ENCODE assay signal across 1 cellular context in the genomic region with DNA sequence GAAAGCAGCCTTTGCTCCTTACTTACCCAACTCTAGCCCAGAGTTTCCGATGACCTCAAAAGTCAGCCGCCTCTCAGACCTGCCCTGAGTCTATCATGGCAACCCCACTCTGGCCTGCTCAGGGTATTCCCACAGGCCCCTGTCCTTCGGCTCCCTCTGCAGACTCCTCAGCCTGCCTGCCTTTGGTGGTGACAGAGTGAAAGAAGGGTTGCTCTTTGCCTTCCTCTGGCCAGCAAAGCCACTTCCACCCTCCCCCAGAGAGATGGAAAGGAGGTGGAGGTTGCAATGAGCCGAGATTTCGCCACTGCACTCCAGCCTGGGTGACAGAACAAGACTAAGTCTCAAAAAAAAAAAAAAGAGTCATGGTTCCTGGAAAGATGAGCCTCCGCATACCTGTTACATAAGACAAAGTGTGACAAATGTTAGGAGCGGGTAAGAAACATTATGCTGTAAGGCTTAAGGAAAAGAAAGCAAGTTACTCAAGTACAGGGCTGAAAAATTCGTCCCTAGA.
TF ChIP-seq lines count a peak whose summit lies in the region.

No MANE protein-coding gene starts in this region.

TF ChIP-seq in HepG2, 621 proteins besides CTCF, POLR2A, EP300 and RAD21:
- TF ChIP-seq, protein P1, sequence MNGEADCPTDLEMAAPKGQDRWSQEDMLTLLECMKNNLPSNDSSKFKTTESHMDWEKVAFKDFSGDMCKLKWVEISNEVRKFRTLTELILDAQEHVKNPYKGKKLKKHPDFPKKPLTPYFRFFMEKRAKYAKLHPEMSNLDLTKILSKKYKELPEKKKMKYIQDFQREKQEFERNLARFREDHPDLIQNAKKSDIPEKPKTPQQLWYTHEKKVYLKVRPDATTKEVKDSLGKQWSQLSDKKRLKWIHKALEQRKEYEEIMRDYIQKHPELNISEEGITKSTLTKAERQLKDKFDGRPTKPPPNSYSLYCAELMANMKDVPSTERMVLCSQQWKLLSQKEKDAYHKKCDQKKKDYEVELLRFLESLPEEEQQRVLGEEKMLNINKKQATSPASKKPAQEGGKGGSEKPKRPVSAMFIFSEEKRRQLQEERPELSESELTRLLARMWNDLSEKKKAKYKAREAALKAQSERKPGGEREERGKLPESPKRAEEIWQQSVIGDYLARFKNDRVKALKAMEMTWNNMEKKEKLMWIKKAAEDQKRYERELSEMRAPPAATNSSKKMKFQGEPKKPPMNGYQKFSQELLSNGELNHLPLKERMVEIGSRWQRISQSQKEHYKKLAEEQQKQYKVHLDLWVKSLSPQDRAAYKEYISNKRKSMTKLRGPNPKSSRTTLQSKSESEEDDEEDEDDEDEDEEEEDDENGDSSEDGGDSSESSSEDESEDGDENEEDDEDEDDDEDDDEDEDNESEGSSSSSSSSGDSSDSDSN (CRISPR knock-in tag; IDR thresholded peaks at IDR 0.05): peak; percentile 59; the same call in 1 of the 2 replicates
- TF ChIP-seq ZFP36L2 (CRISPR knock-in tag; IDR thresholded peaks at IDR 0.05): no peak
- TF ChIP-seq, protein P2, sequence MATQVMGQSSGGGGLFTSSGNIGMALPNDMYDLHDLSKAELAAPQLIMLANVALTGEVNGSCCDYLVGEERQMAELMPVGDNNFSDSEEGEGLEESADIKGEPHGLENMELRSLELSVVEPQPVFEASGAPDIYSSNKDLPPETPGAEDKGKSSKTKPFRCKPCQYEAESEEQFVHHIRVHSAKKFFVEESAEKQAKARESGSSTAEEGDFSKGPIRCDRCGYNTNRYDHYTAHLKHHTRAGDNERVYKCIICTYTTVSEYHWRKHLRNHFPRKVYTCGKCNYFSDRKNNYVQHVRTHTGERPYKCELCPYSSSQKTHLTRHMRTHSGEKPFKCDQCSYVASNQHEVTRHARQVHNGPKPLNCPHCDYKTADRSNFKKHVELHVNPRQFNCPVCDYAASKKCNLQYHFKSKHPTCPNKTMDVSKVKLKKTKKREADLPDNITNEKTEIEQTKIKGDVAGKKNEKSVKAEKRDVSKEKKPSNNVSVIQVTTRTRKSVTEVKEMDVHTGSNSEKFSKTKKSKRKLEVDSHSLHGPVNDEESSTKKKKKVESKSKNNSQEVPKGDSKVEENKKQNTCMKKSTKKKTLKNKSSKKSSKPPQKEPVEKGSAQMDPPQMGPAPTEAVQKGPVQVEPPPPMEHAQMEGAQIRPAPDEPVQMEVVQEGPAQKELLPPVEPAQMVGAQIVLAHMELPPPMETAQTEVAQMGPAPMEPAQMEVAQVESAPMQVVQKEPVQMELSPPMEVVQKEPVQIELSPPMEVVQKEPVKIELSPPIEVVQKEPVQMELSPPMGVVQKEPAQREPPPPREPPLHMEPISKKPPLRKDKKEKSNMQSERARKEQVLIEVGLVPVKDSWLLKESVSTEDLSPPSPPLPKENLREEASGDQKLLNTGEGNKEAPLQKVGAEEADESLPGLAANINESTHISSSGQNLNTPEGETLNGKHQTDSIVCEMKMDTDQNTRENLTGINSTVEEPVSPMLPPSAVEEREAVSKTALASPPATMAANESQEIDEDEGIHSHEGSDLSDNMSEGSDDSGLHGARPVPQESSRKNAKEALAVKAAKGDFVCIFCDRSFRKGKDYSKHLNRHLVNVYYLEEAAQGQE (IDR thresholded peaks at IDR 0.05; ENCODE audit: borderline replicate concordance in 1 of 2, low read depth in 1 of 2, low read length in 2 of 2): no peak
- TF ChIP-seq, protein P3, sequence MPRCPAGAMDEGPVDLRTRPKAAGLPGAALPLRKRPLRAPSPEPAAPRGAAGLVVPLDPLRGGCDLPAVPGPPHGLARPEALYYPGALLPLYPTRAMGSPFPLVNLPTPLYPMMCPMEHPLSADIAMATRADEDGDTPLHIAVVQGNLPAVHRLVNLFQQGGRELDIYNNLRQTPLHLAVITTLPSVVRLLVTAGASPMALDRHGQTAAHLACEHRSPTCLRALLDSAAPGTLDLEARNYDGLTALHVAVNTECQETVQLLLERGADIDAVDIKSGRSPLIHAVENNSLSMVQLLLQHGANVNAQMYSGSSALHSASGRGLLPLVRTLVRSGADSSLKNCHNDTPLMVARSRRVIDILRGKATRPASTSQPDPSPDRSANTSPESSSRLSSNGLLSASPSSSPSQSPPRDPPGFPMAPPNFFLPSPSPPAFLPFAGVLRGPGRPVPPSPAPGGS (CRISPR knock-in tag; IDR thresholded peaks at IDR 0.05): no peak
- no peak for TF ChIP-seq ZMYM4 (CRISPR knock-in tag; IDR thresholded peaks at IDR 0.05)
- TF ChIP-seq, protein P4, sequence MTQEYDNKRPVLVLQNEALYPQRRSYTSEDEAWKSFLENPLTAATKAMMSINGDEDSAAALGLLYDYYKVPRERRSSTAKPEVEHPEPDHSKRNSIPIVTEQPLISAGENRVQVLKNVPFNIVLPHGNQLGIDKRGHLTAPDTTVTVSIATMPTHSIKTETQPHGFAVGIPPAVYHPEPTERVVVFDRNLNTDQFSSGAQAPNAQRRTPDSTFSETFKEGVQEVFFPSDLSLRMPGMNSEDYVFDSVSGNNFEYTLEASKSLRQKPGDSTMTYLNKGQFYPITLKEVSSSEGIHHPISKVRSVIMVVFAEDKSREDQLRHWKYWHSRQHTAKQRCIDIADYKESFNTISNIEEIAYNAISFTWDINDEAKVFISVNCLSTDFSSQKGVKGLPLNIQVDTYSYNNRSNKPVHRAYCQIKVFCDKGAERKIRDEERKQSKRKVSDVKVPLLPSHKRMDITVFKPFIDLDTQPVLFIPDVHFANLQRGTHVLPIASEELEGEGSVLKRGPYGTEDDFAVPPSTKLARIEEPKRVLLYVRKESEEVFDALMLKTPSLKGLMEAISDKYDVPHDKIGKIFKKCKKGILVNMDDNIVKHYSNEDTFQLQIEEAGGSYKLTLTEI (CRISPR knock-in tag; conservative IDR thresholded peaks at IDR 0.05): no peak
- TF ChIP-seq BCL6 (CRISPR knock-in tag; IDR thresholded peaks at IDR 0.05): peak; percentile 87
- no peak for TF ChIP-seq TEAD3 (CRISPR knock-in tag; optimal IDR thresholded peaks at IDR 0.05; ENCODE audit: borderline replicate concordance)
- TF ChIP-seq MAFF (IDR thresholded peaks at IDR 0.05; ENCODE audit: low read depth, low read length): no peak
